ENCODE assay signal across 17 cellular contexts in the genomic region with DNA sequence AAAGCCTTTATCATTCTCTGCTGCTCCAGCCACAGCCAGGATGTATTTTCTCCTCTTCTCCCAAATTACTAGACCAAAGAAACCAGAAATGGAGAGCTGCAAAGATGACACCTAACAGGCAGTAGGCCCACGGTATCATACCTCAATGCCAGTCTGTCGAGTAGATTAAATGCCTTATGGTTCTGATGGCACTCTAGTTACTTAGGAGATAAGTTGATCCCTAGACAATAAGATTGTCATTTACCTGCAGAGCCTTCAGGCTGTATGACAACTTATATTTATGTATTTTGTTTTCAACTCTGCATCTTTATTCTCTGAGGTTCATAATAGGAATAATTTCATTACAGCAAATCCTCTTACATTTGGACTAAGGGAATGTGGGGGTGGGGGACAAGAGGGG.
DNase-seq lines count a peak whose midpoint lies in the region; ATAC-seq and TF ChIP-seq lines count a peak whose summit lies in the region.
"Had no signal": no experiment of that assay in that cellular context is flagged by ENCODE, and none has a peak within 500 bp of the region (broad histone marks: within the 10 kb centered on the region; RNA-seq: fewer than 3 reads in every experiment).

No MANE protein-coding gene starts in this region.

- DNase-seq in NCI-H82 (lab: John Stamatoyannopoulos, UW): peak; percentile 11
- no peak for DNase-seq in NCI-H82 treated with DMSO at 0.1 percent for 48 hours (lab: John Stamatoyannopoulos, UW; ENCODE audit: unreplicated experiment)
- DNase-seq in dorsolateral prefrontal cortex: no peak
- no peak for DNase-seq in activated CD4-positive, alpha-beta T cell treated with anti-CD3 and anti-CD28 coated beads, Interleukin-2, amount 10 ng/mL, durations not matched to agents 7 days and 5 days
- DNase-seq in chondrocyte (ENCODE audit: low spot score): no peak
- DNase-seq: AML-193; Caco-2; CD8-positive, alpha-beta memory T cell; DND-41; GDM1 had no signal

- H3K9me3 ChIP-seq in neural cell (ENCODE audit: low read length): no peaks in the 10 kb centered on the region
- H3K9me3 ChIP-seq: Caco-2 had no signal

- H3K27ac Mint-ChIP-seq in activated CD4-positive, alpha-beta T cell treated with anti-CD3 and anti-CD28 coated beads, Interleukin-2, amount 10 ng/mL, durations not matched to agents 7 days and 5 days: no peak overlapping the region
- H3K27ac Mint-ChIP-seq in chondrocyte (ENCODE audit: unreplicated experiment): no peak overlapping the region
- H3K27ac Mint-ChIP-seq: CD8-positive, alpha-beta memory T cell had no signal

- no peak overlapping the region for H3K4me3 Mint-ChIP-seq in activated CD4-positive, alpha-beta T cell treated with anti-CD3 and anti-CD28 coated beads, Interleukin-2, amount 10 ng/mL, durations not matched to agents 7 days and 5 days
- no peak overlapping the region for H3K4me3 Mint-ChIP-seq in chondrocyte (ENCODE audit: unreplicated experiment)
- H3K4me3 Mint-ChIP-seq: CD8-positive, alpha-beta memory T cell had no signal

- no peaks in the 10 kb centered on the region for H3F3A ChIP-seq in neural cell (ENCODE audit: insufficient read depth, low read length, poor library complexity, severe bottlenecking)

- no peaks in the 10 kb centered on the region for H3K36me3 ChIP-seq in neural cell (ENCODE audit: insufficient read depth, low read length)
- H3K36me3 ChIP-seq: BLaER1 had no signal

- H3K27me3 ChIP-seq in dorsolateral prefrontal cortex (no peaks in the 10 kb centered on the region), neural cell (ENCODE audit: insufficient read depth, low read depth, low read length) (no peaks in the 10 kb centered on the region)
- H3K27me3 ChIP-seq: BLaER1 had no signal

- no peak for TF ChIP-seq RAD21 in neural cell (conservative IDR thresholded peaks at IDR 0.05)

- intact Hi-C loops in dorsolateral prefrontal cortex (cut with DNase I): loop anchor here in 1 of 2 donors (5.0 kb wide), 1 partner anchor 119 kb away; no protein-coding TSS in a partner anchor

- H3K4me1 Mint-ChIP-seq in activated CD4-positive, alpha-beta T cell treated with anti-CD3 and anti-CD28 coated beads, Interleukin-2, amount 10 ng/mL, durations not matched to agents 7 days and 5 days: no peaks in the 10 kb centered on the region
- H3K4me1 Mint-ChIP-seq in chondrocyte (ENCODE audit: low read depth): no peaks in the 10 kb centered on the region
- H3K4me1 Mint-ChIP-seq: CD8-positive, alpha-beta memory T cell had no signal

- H3K27me3 Mint-ChIP-seq in activated CD4-positive, alpha-beta T cell treated with anti-CD3 and anti-CD28 coated beads, Interleukin-2, amount 10 ng/mL, durations not matched to agents 7 days and 5 days: no peaks in the 10 kb centered on the region
- no peaks in the 10 kb centered on the region for H3K27me3 Mint-ChIP-seq in chondrocyte (ENCODE audit: low read depth)

- H3K27ac ChIP-seq in dorsolateral prefrontal cortex: peak overlapping the region in 43 of 59 donors; percentile 5 to 74 (median 41)
- H3K27ac ChIP-seq in neural cell (ENCODE audit: low read length): peak overlapping the region; percentile 59
- H3K27ac ChIP-seq: 22Rv1, BLaER1 had no signal

- H3K79me2 ChIP-seq in neural cell (replicated peaks; ENCODE audit: insufficient read depth, low read length): no peaks in the 10 kb centered on the region

- ATAC-seq in HG02970 (IDR thresholded peaks at IDR 0.05; ENCODE audit: low FRiP score, unreplicated experiment): no peak
- ATAC-seq in HG03521 (IDR thresholded peaks at IDR 0.05; ENCODE audit: unreplicated experiment): no peak
- ATAC-seq: HCT116, HepG2 had no signal

- H2AFZ ChIP-seq in neural cell (ENCODE audit: low read depth, low read length): no peak overlapping the region

- POLR2A ChIA-PET in activated CD4-positive, alpha-beta T cell treated with anti-CD3 and anti-CD28 coated beads, Interleukin-2, amount 10 ng/mL, durations not matched to agents 7 days and 5 days (lab: Charles Lee): no interaction called here

- no peaks in the 10 kb centered on the region for H3K9me2 ChIP-seq in neural cell (ENCODE audit: insufficient read depth, low read length)

- no peak overlapping the region for H3K4me2 ChIP-seq in neural cell (ENCODE audit: low read length)
- H3K4me2 ChIP-seq: BLaER1 had no signal

- TF ChIP-seq CTCF in dorsolateral prefrontal cortex (IDR thresholded peaks at IDR 0.05 in 54 of 56, conservative IDR thresholded peaks at IDR 0.05 in 2 of 56; ENCODE audit: low read depth in 1 of 56, partially characterized antibody in 56 of 56): no peak
- no peak for TF ChIP-seq CTCF in neural cell (IDR thresholded peaks at IDR 0.05; ENCODE audit: poor library complexity, severe bottlenecking)
- TF ChIP-seq CTCF in chondrocyte (IDR thresholded peaks at IDR 0.05): no peak

- TF ChIP-seq EP300 in neural cell (conservative IDR thresholded peaks at IDR 0.05; ENCODE audit: poor library complexity, severe bottlenecking): peak; percentile 87

- no peak overlapping the region for H3K9ac ChIP-seq in neural cell (ENCODE audit: low read length)
- H3K9ac ChIP-seq: BLaER1 had no signal

- no peaks in the 10 kb centered on the region for H3K9me3 Mint-ChIP-seq in activated CD4-positive, alpha-beta T cell treated with anti-CD3 and anti-CD28 coated beads, Interleukin-2, amount 10 ng/mL, durations not matched to agents 7 days and 5 days
- H3K9me3 Mint-ChIP-seq in chondrocyte (ENCODE audit: low read depth): peaks cover 12% of the 10 kb centered on the region

- H3K36me3 Mint-ChIP-seq in activated CD4-positive, alpha-beta T cell treated with anti-CD3 and anti-CD28 coated beads, Interleukin-2, amount 10 ng/mL, durations not matched to agents 7 days and 5 days (ENCODE audit: low read depth): no peaks in the 10 kb centered on the region
- H3K36me3 Mint-ChIP-seq in chondrocyte (ENCODE audit: low read depth): no peaks in the 10 kb centered on the region
- H3K36me3 Mint-ChIP-seq: CD8-positive, alpha-beta memory T cell had no signal

- no peak overlapping the region for H3K4me3 ChIP-seq in dorsolateral prefrontal cortex
- peak overlapping the region; percentile 18 for H3K4me3 ChIP-seq in neural cell (ENCODE audit: low read length)
- H3K4me3 ChIP-seq: BLaER1 had no signal

- H4K20me1 ChIP-seq in neural cell (ENCODE audit: insufficient read depth): no peaks in the 10 kb centered on the region
- H4K20me1 ChIP-seq: BLaER1 had no signal

- CTCF ChIA-PET in activated CD4-positive, alpha-beta T cell treated with anti-CD3 and anti-CD28 coated beads, Interleukin-2, amount 10 ng/mL, durations not matched to agents 7 days and 5 days (lab: Charles Lee): no interaction called here

TF ChIP-seq in neural cell, 6 proteins besides CTCF, POLR2A, EP300 and RAD21:
- peak; percentile 68 for TF ChIP-seq POLR2AphosphoS5 (IDR thresholded peaks at IDR 0.05)
- TF ChIP-seq, protein P1, sequence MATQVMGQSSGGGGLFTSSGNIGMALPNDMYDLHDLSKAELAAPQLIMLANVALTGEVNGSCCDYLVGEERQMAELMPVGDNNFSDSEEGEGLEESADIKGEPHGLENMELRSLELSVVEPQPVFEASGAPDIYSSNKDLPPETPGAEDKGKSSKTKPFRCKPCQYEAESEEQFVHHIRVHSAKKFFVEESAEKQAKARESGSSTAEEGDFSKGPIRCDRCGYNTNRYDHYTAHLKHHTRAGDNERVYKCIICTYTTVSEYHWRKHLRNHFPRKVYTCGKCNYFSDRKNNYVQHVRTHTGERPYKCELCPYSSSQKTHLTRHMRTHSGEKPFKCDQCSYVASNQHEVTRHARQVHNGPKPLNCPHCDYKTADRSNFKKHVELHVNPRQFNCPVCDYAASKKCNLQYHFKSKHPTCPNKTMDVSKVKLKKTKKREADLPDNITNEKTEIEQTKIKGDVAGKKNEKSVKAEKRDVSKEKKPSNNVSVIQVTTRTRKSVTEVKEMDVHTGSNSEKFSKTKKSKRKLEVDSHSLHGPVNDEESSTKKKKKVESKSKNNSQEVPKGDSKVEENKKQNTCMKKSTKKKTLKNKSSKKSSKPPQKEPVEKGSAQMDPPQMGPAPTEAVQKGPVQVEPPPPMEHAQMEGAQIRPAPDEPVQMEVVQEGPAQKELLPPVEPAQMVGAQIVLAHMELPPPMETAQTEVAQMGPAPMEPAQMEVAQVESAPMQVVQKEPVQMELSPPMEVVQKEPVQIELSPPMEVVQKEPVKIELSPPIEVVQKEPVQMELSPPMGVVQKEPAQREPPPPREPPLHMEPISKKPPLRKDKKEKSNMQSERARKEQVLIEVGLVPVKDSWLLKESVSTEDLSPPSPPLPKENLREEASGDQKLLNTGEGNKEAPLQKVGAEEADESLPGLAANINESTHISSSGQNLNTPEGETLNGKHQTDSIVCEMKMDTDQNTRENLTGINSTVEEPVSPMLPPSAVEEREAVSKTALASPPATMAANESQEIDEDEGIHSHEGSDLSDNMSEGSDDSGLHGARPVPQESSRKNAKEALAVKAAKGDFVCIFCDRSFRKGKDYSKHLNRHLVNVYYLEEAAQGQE (IDR thresholded peaks at IDR 0.05; ENCODE audit: borderline replicate concordance): peak; percentile 38
- no peak for TF ChIP-seq EZH2 (IDR thresholded peaks at IDR 0.05; ENCODE audit: borderline replicate concordance, insufficient read depth, low read length, poor library complexity, severe bottlenecking)
